Comparison of ENCODE assay signal across 1 cellular context in the genomic region with DNA sequence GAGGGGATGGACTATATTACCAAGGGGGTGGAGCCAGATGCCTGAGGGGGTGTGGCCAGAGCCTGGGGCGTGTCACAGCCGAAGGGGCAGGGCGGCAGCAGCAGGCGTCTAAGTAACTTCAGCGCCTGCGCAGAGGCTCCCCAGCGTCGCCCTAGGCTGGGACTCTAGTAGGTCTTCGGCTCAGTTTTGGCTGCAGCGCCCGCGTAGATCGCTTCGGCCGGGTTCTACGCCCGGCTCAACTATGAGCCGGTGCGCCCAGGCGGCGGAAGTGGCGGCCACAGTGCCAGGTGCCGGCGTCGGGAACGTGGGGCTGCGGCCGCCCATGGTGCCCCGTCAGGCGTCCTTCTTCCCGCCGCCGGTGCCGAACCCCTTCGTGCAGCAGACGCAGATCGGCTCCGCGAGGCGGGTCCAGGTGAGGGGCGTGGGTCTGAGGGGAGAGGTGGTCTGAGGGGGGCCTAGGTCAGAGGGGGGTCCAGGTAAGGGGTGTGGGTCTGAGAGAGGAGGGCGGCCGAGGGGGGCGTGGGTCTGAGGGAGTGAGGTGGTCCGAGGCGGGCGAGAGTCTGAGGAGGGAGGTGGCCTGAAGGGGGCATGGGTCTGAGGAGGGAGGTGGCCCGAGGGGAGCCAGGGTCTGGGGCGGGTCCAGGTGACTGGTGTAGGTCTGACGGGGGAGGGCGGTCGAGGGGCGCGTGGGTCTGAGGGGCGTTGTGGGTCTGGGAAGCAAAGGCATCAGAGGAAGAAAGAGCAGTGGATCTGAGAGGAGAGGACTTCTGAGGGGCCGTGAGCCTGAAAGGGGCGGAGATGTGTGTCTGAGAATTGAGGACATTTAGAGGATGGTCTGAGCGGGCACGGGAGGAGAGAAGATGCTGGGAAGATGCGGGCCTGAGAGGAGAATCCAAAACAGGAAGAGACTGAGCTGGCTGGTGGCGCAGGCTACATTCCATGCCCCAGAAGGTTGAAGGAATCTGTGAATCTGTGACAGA.
A peak's percentile ranks its signal among the peaks of the same experiment; 100 is the strongest.
TF ChIP-seq lines count a peak whose summit lies in the region.

A gene with protein sequence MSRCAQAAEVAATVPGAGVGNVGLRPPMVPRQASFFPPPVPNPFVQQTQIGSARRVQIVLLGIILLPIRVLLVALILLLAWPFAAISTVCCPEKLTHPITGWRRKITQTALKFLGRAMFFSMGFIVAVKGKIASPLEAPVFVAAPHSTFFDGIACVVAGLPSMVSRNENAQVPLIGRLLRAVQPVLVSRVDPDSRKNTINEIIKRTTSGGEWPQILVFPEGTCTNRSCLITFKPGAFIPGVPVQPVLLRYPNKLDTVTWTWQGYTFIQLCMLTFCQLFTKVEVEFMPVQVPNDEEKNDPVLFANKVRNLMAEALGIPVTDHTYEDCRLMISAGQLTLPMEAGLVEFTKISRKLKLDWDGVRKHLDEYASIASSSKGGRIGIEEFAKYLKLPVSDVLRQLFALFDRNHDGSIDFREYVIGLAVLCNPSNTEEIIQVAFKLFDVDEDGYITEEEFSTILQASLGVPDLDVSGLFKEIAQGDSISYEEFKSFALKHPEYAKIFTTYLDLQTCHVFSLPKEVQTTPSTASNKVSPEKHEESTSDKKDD (plus strand): TSS at position 132 of the 980 bp plus-strand sequence. CDS start 110 bp downstream, at position 242.

TF ChIP-seq in HepG2, 621 proteins besides CTCF, POLR2A, EP300 and RAD21 (continued from another document and continues in another):
- TF ChIP-seq ZFP37 (CRISPR knock-in tag; IDR thresholded peaks at IDR 0.05; ENCODE audit: borderline replicate concordance) (no peak), ATAD3A (CRISPR knock-in tag; IDR thresholded peaks at IDR 0.05) (no peak), BRD4 (CRISPR knock-in tag; IDR thresholded peaks at IDR 0.05) (no peak), TCF7L2 (IDR thresholded peaks at IDR 0.05; ENCODE audit: low read depth, low read length) (no peak), ZNF720 (CRISPR knock-in tag; IDR thresholded peaks at IDR 0.05) (no peak), GABPB1 (CRISPR knock-in tag; IDR thresholded peaks at IDR 0.05) (peak; percentile 76), KDM3A (CRISPR knock-in tag; IDR thresholded peaks at IDR 0.05; ENCODE audit: low read depth) (peak; percentile 75; the same call in 1 of the 2 replicates), ZNF260 (CRISPR knock-in tag; IDR thresholded peaks at IDR 0.05; ENCODE audit: borderline replicate concordance, low read depth) (no peak), ELF1 (CRISPR knock-in tag; IDR thresholded peaks at IDR 0.05) (0 out of 2 replicates have a peak, but pooled peaks have one; percentile 28), AGO2 (optimal IDR thresholded peaks at IDR 0.05; ENCODE audit: low read depth, low read length) (peak; percentile 30), GFI1 (CRISPR knock-in tag; IDR thresholded peaks at IDR 0.05; ENCODE audit: borderline replicate concordance) (no peak), ZKSCAN5 (CRISPR knock-in tag; IDR thresholded peaks at IDR 0.05) (no peak), KLF9 (CRISPR knock-in tag; IDR thresholded peaks at IDR 0.05; ENCODE audit: low read depth) (no peak), CREB1 (IDR thresholded peaks at IDR 0.05) (no peak), CREB1 (CRISPR knock-in tag; IDR thresholded peaks at IDR 0.05) (no peak), FOSL1 (CRISPR knock-in tag; IDR thresholded peaks at IDR 0.05; ENCODE audit: borderline replicate concordance) (no peak; the same call in 1 of the 2 replicates), ZNF746 (CRISPR knock-in tag; IDR thresholded peaks at IDR 0.05) (no peak), ZNF616 (CRISPR knock-in tag; IDR thresholded peaks at IDR 0.05; ENCODE audit: low read depth) (no peak), ZNF674 (CRISPR knock-in tag; IDR thresholded peaks at IDR 0.05; ENCODE audit: low read depth) (no peak), FOXJ3 (CRISPR knock-in tag; IDR thresholded peaks at IDR 0.05; ENCODE audit: borderline replicate concordance) (no peak), NFYC (CRISPR knock-in tag; IDR thresholded peaks at IDR 0.05) (no peak)
- TF ChIP-seq, protein P1, sequence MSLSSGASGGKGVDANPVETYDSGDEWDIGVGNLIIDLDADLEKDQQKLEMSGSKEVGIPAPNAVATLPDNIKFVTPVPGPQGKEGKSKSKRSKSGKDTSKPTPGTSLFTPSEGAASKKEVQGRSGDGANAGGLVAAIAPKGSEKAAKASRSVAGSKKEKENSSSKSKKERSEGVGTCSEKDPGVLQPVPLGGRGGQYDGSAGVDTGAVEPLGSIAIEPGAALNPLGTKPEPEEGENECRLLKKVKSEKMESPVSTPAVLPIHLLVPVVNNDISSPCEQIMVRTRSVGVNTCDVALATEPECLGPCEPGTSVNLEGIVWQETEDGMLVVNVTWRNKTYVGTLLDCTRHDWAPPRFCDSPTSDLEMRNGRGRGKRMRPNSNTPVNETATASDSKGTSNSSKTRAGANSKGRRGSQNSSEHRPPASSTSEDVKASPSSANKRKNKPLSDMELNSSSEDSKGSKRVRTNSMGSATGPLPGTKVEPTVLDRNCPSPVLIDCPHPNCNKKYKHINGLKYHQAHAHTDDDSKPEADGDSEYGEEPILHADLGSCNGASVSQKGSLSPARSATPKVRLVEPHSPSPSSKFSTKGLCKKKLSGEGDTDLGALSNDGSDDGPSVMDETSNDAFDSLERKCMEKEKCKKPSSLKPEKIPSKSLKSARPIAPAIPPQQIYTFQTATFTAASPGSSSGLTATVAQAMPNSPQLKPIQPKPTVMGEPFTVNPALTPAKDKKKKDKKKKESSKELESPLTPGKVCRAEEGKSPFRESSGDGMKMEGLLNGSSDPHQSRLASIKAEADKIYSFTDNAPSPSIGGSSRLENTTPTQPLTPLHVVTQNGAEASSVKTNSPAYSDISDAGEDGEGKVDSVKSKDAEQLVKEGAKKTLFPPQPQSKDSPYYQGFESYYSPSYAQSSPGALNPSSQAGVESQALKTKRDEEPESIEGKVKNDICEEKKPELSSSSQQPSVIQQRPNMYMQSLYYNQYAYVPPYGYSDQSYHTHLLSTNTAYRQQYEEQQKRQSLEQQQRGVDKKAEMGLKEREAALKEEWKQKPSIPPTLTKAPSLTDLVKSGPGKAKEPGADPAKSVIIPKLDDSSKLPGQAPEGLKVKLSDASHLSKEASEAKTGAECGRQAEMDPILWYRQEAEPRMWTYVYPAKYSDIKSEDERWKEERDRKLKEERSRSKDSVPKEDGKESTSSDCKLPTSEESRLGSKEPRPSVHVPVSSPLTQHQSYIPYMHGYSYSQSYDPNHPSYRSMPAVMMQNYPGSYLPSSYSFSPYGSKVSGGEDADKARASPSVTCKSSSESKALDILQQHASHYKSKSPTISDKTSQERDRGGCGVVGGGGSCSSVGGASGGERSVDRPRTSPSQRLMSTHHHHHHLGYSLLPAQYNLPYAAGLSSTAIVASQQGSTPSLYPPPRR (CRISPR knock-in tag; IDR thresholded peaks at IDR 0.05; ENCODE audit: borderline replicate concordance) = no peak
- TF ChIP-seq, protein P2, sequence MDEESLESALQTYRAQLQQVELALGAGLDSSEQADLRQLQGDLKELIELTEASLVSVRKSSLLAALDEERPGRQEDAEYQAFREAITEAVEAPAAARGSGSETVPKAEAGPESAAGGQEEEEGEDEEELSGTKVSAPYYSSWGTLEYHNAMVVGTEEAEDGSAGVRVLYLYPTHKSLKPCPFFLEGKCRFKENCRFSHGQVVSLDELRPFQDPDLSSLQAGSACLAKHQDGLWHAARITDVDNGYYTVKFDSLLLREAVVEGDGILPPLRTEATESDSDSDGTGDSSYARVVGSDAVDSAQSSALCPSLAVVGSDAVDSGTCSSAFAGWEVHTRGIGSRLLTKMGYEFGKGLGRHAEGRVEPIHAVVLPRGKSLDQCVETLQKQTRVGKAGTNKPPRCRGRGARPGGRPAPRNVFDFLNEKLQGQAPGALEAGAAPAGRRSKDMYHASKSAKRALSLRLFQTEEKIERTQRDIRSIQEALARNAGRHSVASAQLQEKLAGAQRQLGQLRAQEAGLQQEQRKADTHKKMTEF (CRISPR knock-in tag; IDR thresholded peaks at IDR 0.05) = no peak; the same call in 1 of the 2 replicates
- TF ChIP-seq, protein P3, sequence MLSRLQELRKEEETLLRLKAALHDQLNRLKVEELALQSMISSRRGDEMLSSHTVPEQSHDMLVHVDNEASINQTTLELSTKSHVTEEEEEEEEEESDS (CRISPR knock-in tag; IDR thresholded peaks at IDR 0.05; ENCODE audit: borderline replicate concordance) = no peak
- TF ChIP-seq, protein P4, sequence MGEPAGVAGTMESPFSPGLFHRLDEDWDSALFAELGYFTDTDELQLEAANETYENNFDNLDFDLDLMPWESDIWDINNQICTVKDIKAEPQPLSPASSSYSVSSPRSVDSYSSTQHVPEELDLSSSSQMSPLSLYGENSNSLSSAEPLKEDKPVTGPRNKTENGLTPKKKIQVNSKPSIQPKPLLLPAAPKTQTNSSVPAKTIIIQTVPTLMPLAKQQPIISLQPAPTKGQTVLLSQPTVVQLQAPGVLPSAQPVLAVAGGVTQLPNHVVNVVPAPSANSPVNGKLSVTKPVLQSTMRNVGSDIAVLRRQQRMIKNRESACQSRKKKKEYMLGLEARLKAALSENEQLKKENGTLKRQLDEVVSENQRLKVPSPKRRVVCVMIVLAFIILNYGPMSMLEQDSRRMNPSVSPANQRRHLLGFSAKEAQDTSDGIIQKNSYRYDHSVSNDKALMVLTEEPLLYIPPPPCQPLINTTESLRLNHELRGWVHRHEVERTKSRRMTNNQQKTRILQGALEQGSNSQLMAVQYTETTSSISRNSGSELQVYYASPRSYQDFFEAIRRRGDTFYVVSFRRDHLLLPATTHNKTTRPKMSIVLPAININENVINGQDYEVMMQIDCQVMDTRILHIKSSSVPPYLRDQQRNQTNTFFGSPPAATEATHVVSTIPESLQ (CRISPR knock-in tag; conservative IDR thresholded peaks at IDR 0.05) = no peak
- TF ChIP-seq, protein P5, sequence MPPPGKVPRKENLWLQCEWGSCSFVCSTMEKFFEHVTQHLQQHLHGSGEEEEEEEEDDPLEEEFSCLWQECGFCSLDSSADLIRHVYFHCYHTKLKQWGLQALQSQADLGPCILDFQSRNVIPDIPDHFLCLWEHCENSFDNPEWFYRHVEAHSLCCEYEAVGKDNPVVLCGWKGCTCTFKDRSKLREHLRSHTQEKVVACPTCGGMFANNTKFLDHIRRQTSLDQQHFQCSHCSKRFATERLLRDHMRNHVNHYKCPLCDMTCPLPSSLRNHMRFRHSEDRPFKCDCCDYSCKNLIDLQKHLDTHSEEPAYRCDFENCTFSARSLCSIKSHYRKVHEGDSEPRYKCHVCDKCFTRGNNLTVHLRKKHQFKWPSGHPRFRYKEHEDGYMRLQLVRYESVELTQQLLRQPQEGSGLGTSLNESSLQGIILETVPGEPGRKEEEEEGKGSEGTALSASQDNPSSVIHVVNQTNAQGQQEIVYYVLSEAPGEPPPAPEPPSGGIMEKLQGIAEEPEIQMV (CRISPR knock-in tag; IDR thresholded peaks at IDR 0.05; ENCODE audit: low read depth) = no peak
- TF ChIP-seq, protein P6, sequence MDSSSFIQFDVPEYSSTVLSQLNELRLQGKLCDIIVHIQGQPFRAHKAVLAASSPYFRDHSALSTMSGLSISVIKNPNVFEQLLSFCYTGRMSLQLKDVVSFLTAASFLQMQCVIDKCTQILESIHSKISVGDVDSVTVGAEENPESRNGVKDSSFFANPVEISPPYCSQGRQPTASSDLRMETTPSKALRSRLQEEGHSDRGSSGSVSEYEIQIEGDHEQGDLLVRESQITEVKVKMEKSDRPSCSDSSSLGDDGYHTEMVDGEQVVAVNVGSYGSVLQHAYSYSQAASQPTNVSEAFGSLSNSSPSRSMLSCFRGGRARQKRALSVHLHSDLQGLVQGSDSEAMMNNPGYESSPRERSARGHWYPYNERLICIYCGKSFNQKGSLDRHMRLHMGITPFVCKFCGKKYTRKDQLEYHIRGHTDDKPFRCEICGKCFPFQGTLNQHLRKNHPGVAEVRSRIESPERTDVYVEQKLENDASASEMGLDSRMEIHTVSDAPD (CRISPR knock-in tag; IDR thresholded peaks at IDR 0.05) = no peak
- TF ChIP-seq, protein P7, sequence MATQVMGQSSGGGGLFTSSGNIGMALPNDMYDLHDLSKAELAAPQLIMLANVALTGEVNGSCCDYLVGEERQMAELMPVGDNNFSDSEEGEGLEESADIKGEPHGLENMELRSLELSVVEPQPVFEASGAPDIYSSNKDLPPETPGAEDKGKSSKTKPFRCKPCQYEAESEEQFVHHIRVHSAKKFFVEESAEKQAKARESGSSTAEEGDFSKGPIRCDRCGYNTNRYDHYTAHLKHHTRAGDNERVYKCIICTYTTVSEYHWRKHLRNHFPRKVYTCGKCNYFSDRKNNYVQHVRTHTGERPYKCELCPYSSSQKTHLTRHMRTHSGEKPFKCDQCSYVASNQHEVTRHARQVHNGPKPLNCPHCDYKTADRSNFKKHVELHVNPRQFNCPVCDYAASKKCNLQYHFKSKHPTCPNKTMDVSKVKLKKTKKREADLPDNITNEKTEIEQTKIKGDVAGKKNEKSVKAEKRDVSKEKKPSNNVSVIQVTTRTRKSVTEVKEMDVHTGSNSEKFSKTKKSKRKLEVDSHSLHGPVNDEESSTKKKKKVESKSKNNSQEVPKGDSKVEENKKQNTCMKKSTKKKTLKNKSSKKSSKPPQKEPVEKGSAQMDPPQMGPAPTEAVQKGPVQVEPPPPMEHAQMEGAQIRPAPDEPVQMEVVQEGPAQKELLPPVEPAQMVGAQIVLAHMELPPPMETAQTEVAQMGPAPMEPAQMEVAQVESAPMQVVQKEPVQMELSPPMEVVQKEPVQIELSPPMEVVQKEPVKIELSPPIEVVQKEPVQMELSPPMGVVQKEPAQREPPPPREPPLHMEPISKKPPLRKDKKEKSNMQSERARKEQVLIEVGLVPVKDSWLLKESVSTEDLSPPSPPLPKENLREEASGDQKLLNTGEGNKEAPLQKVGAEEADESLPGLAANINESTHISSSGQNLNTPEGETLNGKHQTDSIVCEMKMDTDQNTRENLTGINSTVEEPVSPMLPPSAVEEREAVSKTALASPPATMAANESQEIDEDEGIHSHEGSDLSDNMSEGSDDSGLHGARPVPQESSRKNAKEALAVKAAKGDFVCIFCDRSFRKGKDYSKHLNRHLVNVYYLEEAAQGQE (IDR thresholded peaks at IDR 0.05; ENCODE audit: borderline replicate concordance in 1 of 2, low read depth in 1 of 2, low read length in 2 of 2) = no peak
- TF ChIP-seq, protein P8, sequence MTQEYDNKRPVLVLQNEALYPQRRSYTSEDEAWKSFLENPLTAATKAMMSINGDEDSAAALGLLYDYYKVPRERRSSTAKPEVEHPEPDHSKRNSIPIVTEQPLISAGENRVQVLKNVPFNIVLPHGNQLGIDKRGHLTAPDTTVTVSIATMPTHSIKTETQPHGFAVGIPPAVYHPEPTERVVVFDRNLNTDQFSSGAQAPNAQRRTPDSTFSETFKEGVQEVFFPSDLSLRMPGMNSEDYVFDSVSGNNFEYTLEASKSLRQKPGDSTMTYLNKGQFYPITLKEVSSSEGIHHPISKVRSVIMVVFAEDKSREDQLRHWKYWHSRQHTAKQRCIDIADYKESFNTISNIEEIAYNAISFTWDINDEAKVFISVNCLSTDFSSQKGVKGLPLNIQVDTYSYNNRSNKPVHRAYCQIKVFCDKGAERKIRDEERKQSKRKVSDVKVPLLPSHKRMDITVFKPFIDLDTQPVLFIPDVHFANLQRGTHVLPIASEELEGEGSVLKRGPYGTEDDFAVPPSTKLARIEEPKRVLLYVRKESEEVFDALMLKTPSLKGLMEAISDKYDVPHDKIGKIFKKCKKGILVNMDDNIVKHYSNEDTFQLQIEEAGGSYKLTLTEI (CRISPR knock-in tag; conservative IDR thresholded peaks at IDR 0.05) = no peak
- TF ChIP-seq, protein P9, sequence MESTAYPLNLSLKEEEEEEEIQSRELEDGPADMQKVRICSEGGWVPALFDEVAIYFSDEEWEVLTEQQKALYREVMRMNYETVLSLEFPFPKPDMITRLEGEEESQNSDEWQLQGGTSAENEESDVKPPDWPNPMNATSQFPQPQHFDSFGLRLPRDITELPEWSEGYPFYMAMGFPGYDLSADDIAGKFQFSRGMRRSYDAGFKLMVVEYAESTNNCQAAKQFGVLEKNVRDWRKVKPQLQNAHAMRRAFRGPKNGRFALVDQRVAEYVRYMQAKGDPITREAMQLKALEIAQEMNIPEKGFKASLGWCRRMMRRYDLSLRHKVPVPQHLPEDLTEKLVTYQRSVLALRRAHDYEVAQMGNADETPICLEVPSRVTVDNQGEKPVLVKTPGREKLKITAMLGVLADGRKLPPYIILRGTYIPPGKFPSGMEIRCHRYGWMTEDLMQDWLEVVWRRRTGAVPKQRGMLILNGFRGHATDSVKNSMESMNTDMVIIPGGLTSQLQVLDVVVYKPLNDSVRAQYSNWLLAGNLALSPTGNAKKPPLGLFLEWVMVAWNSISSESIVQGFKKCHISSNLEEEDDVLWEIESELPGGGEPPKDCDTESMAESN (CRISPR knock-in tag; conservative IDR thresholded peaks at IDR 0.05) = no peak
